1 cellular context compared by ENCODE assay signal in genomic region chr1:18107671-18108312, GRCh38.
TF ChIP-seq lines count a peak whose summit lies in the region.

Gene IGSF21, plus strand, starts transcription at chr1:18107798. Its CDS starts 331 bp downstream, at chr1:18108129.

TF ChIP-seq in GM23338, 12 proteins besides CTCF, POLR2A, EP300 and RAD21 (continued from another document):
- TF ChIP-seq ZNF462 (CRISPR knock-in tag; IDR thresholded peaks at IDR 0.05), result no peak
